Comparison of ENCODE assay signal across 1 cellular context in the genomic region with DNA sequence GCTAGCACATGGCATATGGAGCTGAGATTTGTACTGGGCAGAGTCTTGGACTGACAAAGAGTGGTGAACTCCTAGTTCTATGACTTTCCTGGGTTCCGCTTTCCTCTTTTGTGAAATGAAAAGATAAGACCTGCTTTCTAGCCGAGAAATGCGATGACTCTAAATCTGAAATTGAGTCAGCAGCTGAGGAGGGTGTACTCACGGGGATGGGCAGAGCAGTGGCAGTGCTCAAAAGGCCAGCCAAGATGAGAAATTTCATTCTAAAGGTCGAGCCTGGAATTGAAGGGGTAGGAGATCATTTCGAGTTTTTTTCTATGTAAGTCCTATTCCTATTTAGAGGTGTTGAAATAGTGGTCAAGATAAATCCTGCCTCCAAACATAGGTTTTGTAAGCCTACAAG.
TF ChIP-seq lines count a peak whose summit lies in the region.

No MANE protein-coding gene starts in this region.

TF ChIP-seq in K562, 482 proteins besides CTCF, POLR2A, EP300 and RAD21 (continued from another document):
- TF ChIP-seq, protein P1, sequence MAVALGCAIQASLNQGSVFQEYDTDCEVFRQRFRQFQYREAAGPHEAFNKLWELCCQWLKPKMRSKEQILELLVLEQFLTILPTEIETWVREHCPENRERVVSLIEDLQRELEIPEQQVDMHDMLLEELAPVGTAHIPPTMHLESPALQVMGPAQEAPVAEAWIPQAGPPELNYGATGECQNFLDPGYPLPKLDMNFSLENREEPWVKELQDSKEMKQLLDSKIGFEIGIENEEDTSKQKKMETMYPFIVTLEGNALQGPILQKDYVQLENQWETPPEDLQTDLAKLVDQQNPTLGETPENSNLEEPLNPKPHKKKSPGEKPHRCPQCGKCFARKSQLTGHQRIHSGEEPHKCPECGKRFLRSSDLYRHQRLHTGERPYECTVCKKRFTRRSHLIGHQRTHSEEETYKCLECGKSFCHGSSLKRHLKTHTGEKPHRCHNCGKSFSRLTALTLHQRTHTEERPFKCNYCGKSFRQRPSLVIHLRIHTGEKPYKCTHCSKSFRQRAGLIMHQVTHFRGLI (CRISPR knock-in tag; IDR thresholded peaks at IDR 0.05) = no peak
- TF ChIP-seq ZNF347 (CRISPR knock-in tag; IDR thresholded peaks at IDR 0.05; ENCODE audit: low read depth) (no peak), MBD2 (IDR thresholded peaks at IDR 0.05; ENCODE audit: borderline replicate concordance, low read depth) (no peak), KDM2B (CRISPR knock-in tag; IDR thresholded peaks at IDR 0.05) (no peak)
